In genomic region chr4:66767442-66767841, GRCh38 we compare ENCODE assay signal across 15 cellular contexts.
DNase-seq lines count a peak whose midpoint lies in the region; ATAC-seq lines count a peak whose summit lies in the region.
"Had no signal": no experiment of that assay in that cellular context is flagged by ENCODE, and none has a peak within 500 bp of the region (broad histone marks: within the 10 kb centered on the region; RNA-seq: fewer than 3 reads in every experiment).

No MANE protein-coding gene starts in this region.

- WGBS in mesendoderm (ENCODE audit: extremely low coverage, insufficient coverage, low lambda C conversion rate), result no CpG with 5 or more reads among the region's 1 CpG

- no peak overlapping the region for H4K5ac ChIP-seq in mesendoderm (ENCODE audit: low read length)

- no peak overlapping the region for H2BK120ac ChIP-seq in mesendoderm (ENCODE audit: low read depth, low read length)

- H3K9ac ChIP-seq in HUES6 (ENCODE audit: low read length) (no peak overlapping the region), mesendoderm (ENCODE audit: low read length) (no peak overlapping the region)
- H3K9ac ChIP-seq: GM23248 had no signal

- no peak overlapping the region for H4K8ac ChIP-seq in mesendoderm (ENCODE audit: low read depth, low read length)

- H3K23ac ChIP-seq in mesendoderm (ENCODE audit: low read length), result no peak overlapping the region

- H3K36me3 ChIP-seq in HUES6 (ENCODE audit: control insufficient read depth, insufficient read depth, low read length) (no peaks in the 10 kb centered on the region; the same call in 1 of the 2 replicates), mesendoderm (ENCODE audit: control insufficient read depth, insufficient read depth, low read length) (no peaks in the 10 kb centered on the region)

- H3K79me2 ChIP-seq in mesendoderm (ENCODE audit: control insufficient read depth, insufficient read depth, low read length), result no peaks in the 10 kb centered on the region

- DNase-seq in NCI-H69 (lab: John Stamatoyannopoulos, UW) (peak; percentile 1), mesendoderm (no peak)
- DNase-seq: C1 segment of cervical spinal cord; Calu3; CD4-positive, alpha-beta memory T cell; COR-L47; DMS53; DMS79 treated with DMSO at 0.1 percent for 48 hours; GM23248; H9 had no signal

- H3K9me3 ChIP-seq in HUES6 (ENCODE audit: control insufficient read depth, insufficient read depth, low read depth, low read length), result peaks cover 3% of the 10 kb centered on the region; the same call in 1 of the 2 replicates

- H2BK15ac ChIP-seq in mesendoderm (replicated peaks; ENCODE audit: low read depth), result no peak overlapping the region

- no peak overlapping the region for H3K4ac ChIP-seq in mesendoderm (ENCODE audit: low read depth, low read length)

- no peak overlapping the region for H3K18ac ChIP-seq in mesendoderm (ENCODE audit: low read length)

- H3K4me1 ChIP-seq in HUES6 (ENCODE audit: control insufficient read depth, insufficient read depth, low read length) (peaks cover 5% of the 10 kb centered on the region; the same call in 1 of the 2 replicates), mesendoderm (ENCODE audit: control insufficient read depth, low read depth, low read length) (no peaks in the 10 kb centered on the region)

- H3K27me3 ChIP-seq in HUES6 (ENCODE audit: control insufficient read depth, insufficient read depth, low read length), result no peaks in the 10 kb centered on the region
- H3K27me3 ChIP-seq in mesendoderm (ENCODE audit: insufficient read depth, low read length, poor library complexity), result no peaks in the 10 kb centered on the region

- H3K4me2 ChIP-seq in mesendoderm (ENCODE audit: low read length), result no peak overlapping the region

- H3K27ac ChIP-seq in HUES6 (ENCODE audit: low read depth, low read length), result peak overlapping the region; percentile 41; the same call in 1 of the 2 replicates
- peak overlapping the region; percentile 7 for H3K27ac ChIP-seq in mesendoderm (ENCODE audit: low read depth, low read length)
- H3K27ac ChIP-seq: GM23248 had no signal

- no peak overlapping the region for H2AK5ac ChIP-seq in mesendoderm (ENCODE audit: low read length)

- H2BK5ac ChIP-seq in mesendoderm (ENCODE audit: low read length), result no peak overlapping the region

- ATAC-seq in GM21723 (IDR thresholded peaks at IDR 0.05; ENCODE audit: unreplicated experiment), result no peak
- no peak for ATAC-seq in esophagus mucosa
- ATAC-seq in HG03095 (IDR thresholded peaks at IDR 0.05; ENCODE audit: unreplicated experiment), result no peak
- ATAC-seq: HCT116 had no signal

- H3K4me3 ChIP-seq in HUES6 (ENCODE audit: low read depth, low read length) (no peak overlapping the region), mesendoderm (ENCODE audit: low read length) (no peak overlapping the region)
- H3K4me3 ChIP-seq: GM23248 had no signal

- H3K56ac ChIP-seq in mesendoderm (ENCODE audit: low read length), result no peak overlapping the region

- H3K79me1 ChIP-seq in mesendoderm (ENCODE audit: low read length), result no peaks in the 10 kb centered on the region
